In genomic region chr7:128244861-128245260, GRCh38 we compare ENCODE assay signal across 18 cellular contexts. TPM values are rescaled to one million over a fixed set of nuclear protein-coding genes. Genes with fewer than 3 reads are reported as not detected.
DNase-seq lines count a peak whose midpoint lies in the region; ATAC-seq and TF ChIP-seq lines count a peak whose summit lies in the region.
"Had no signal": no experiment of that assay in that cellular context is flagged by ENCODE, and none has a peak within 500 bp of the region (broad histone marks: within the 10 kb centered on the region; RNA-seq: fewer than 3 reads in every experiment).

No MANE protein-coding gene starts in this region.

- H3K4me3 Mint-ChIP-seq in activated naive CD8-positive, alpha-beta T cell: no peak overlapping the region
- no peak overlapping the region for H3K4me3 Mint-ChIP-seq in activated naive CD8-positive, alpha-beta T cell treated with anti-CD3 and anti-CD28 coated beads, Interleukin-2, amount 50 U/mL, for 24 hours
- H3K4me3 Mint-ChIP-seq in endothelial cell (ENCODE audit: unreplicated experiment): peak overlapping the region; percentile 27
- H3K4me3 Mint-ChIP-seq: B cell; CD4-positive, CD25-positive, alpha-beta regulatory T cell; CD8-positive, alpha-beta T cell; GM23338 had no signal

- no peaks in the 10 kb centered on the region for H3K4me1 Mint-ChIP-seq in activated naive CD8-positive, alpha-beta T cell (ENCODE audit: low read depth)
- H3K4me1 Mint-ChIP-seq in activated naive CD8-positive, alpha-beta T cell treated with anti-CD3 and anti-CD28 coated beads, Interleukin-2, amount 50 U/mL, for 24 hours: no peaks in the 10 kb centered on the region
- peaks cover 2% of the 10 kb centered on the region for H3K4me1 Mint-ChIP-seq in endothelial cell (ENCODE audit: unreplicated experiment)
- H3K4me1 Mint-ChIP-seq: B cell; CD4-positive, CD25-positive, alpha-beta regulatory T cell had no signal

- CTCF ChIA-PET in HEK293 (lab: Yijun Ruan, JAX): no interaction called here

- peak overlapping the region; percentile 56 for H3K27ac Mint-ChIP-seq in activated naive CD8-positive, alpha-beta T cell
- no peak overlapping the region for H3K27ac Mint-ChIP-seq in activated naive CD8-positive, alpha-beta T cell treated with anti-CD3 and anti-CD28 coated beads, Interleukin-2, amount 50 U/mL, for 24 hours
- H3K27ac Mint-ChIP-seq in endothelial cell (ENCODE audit: unreplicated experiment): no peak overlapping the region
- H3K27ac Mint-ChIP-seq: B cell; CD4-positive, CD25-positive, alpha-beta regulatory T cell; CD8-positive, alpha-beta T cell; GM23338 had no signal

- H3K9me3 ChIP-seq in HEK293 (ENCODE audit: control insufficient read depth, insufficient read depth, low read depth, low read length) (no peaks in the 10 kb centered on the region), subcutaneous abdominal adipose tissue (ENCODE audit: control insufficient read depth in 5 of 5, low read length in 5 of 5) (peaks cover 0 to 6% (median 6%) of the 10 kb centered on the region in 5 donors)
- H3K9me3 ChIP-seq: HAP-1 had no signal

- peaks cover 2% of the 10 kb centered on the region for H3K36me3 Mint-ChIP-seq in activated naive CD8-positive, alpha-beta T cell
- no peaks in the 10 kb centered on the region for H3K36me3 Mint-ChIP-seq in activated naive CD8-positive, alpha-beta T cell treated with anti-CD3 and anti-CD28 coated beads, Interleukin-2, amount 50 U/mL, for 24 hours (ENCODE audit: low read depth)
- H3K36me3 Mint-ChIP-seq in endothelial cell (ENCODE audit: low read depth, unreplicated experiment): peaks cover 4% of the 10 kb centered on the region
- H3K36me3 Mint-ChIP-seq: CD4-positive, CD25-positive, alpha-beta regulatory T cell; CD8-positive, alpha-beta T cell had no signal

- H3K4me1 ChIP-seq in HEK293 (ENCODE audit: control insufficient read depth, insufficient read depth, low read length): no peaks in the 10 kb centered on the region
- peaks cover 0 to 77% (median 62%) of the 10 kb centered on the region in 5 donors for H3K4me1 ChIP-seq in subcutaneous abdominal adipose tissue (ENCODE audit: control insufficient read depth in 5 of 5, insufficient read depth in 5 of 5, low read length in 5 of 5)
- H3K4me1 ChIP-seq: BLaER1, Caco-2, HAP-1 had no signal

- H3K27me3 ChIP-seq in subcutaneous abdominal adipose tissue (ENCODE audit: control insufficient read depth in 5 of 5, insufficient read depth in 4 of 5, low read length in 5 of 5): peaks cover 0 to 9% (median 3%) of the 10 kb centered on the region in 5 donors
- H3K27me3 ChIP-seq: BLaER1 had no signal

- ATAC-seq in activated naive CD8-positive, alpha-beta T cell treated with anti-CD3 and anti-CD28 coated beads, Interleukin-2, amount 50 U/mL, for 24 hours: no peak
- ATAC-seq: CD8-positive, alpha-beta T cell; GM23338 had no signal

- no peaks in the 10 kb centered on the region for H3K9me3 Mint-ChIP-seq in activated naive CD8-positive, alpha-beta T cell (ENCODE audit: low read depth)
- H3K9me3 Mint-ChIP-seq in activated naive CD8-positive, alpha-beta T cell treated with anti-CD3 and anti-CD28 coated beads, Interleukin-2, amount 50 U/mL, for 24 hours: no peaks in the 10 kb centered on the region
- H3K9me3 Mint-ChIP-seq in endothelial cell (ENCODE audit: unreplicated experiment): no peaks in the 10 kb centered on the region
- H3K9me3 Mint-ChIP-seq: CD8-positive, alpha-beta T cell had no signal

- no peak for DNase-seq in activated naive CD8-positive, alpha-beta T cell treated with anti-CD3 and anti-CD28 coated beads, Interleukin-2, amount 50 U/mL, for 24 hours
- DNase-seq in endothelial cell (ENCODE audit: low spot score): no peak
- no peak for DNase-seq in activated CD4-positive, alpha-beta T cell treated with anti-CD3 and anti-CD28 coated beads, Interleukin-2, amount 50 U/mL, for 48 hours
- no peak for DNase-seq in iPS-NIHi11 (ENCODE audit: low spot score)
- DNase-seq: Caco-2; CD4-positive, CD25-positive, alpha-beta regulatory T cell; CD8-positive, alpha-beta T cell; DMS153; DND-41 had no signal

- no peak overlapping the region for H3K27ac ChIP-seq in HEK293 (ENCODE audit: extremely low read depth, low read depth, low read length)
- peak overlapping the region; percentile 61 for H3K27ac ChIP-seq in subcutaneous abdominal adipose tissue (ENCODE audit: low read depth, low read length)
- H3K27ac ChIP-seq: 22Rv1, BLaER1, C4-2B had no signal

- H3K9ac ChIP-seq in subcutaneous abdominal adipose tissue (ENCODE audit: low read length in 5 of 5): peak overlapping the region in 1 of 5 donors; percentile 52
- H3K9ac ChIP-seq: BLaER1 had no signal

- peaks cover 15% of the 10 kb centered on the region for H3K27me3 Mint-ChIP-seq in activated naive CD8-positive, alpha-beta T cell
- H3K27me3 Mint-ChIP-seq in activated naive CD8-positive, alpha-beta T cell treated with anti-CD3 and anti-CD28 coated beads, Interleukin-2, amount 50 U/mL, for 24 hours: peaks cover 16% of the 10 kb centered on the region
- peaks cover 2% of the 10 kb centered on the region for H3K27me3 Mint-ChIP-seq in endothelial cell (ENCODE audit: unreplicated experiment)

- H3K4me3 ChIP-seq in HEK293 (ENCODE audit: low read depth, low read length) (no peak overlapping the region), subcutaneous abdominal adipose tissue (ENCODE audit: low read depth in 1 of 5, low read length in 5 of 5) (peak overlapping the region in 3 of 5 donors; percentile 52 to 69 (median 56))
- H3K4me3 ChIP-seq: BLaER1, GM23338, HAP-1 had no signal

- POLR2A ChIA-PET in HEK293 (lab: Yijun Ruan, JAX): no interaction called here

- H3K36me3 ChIP-seq in HEK293 (ENCODE audit: control insufficient read depth in 2 of 2, insufficient read depth in 1 of 2, low read length in 2 of 2) (no peaks in the 10 kb centered on the region), subcutaneous abdominal adipose tissue (ENCODE audit: control insufficient read depth in 5 of 5, insufficient read depth in 5 of 5, low read length in 5 of 5) (peaks cover 0 to 7% (median 0%) of the 10 kb centered on the region in 5 donors)
- H3K36me3 ChIP-seq: BLaER1, HAP-1 had no signal

- TF ChIP-seq CTCF in HEK293 (tag by site-specific recombination; IDR thresholded peaks at IDR 0.05) (no peak), endothelial cell (IDR thresholded peaks at IDR 0.05; ENCODE audit: unreplicated experiment) (no peak)

TF ChIP-seq in HEK293, 187 proteins besides CTCF, POLR2A, EP300 and RAD21:
- TF ChIP-seq ZNF138 (tag by site-specific recombination; IDR thresholded peaks at IDR 0.05; ENCODE audit: borderline replicate concordance) (no peak), ZNF311 (tag by site-specific recombination; IDR thresholded peaks at IDR 0.05; ENCODE audit: borderline replicate concordance) (no peak), RBAK (tag by site-specific recombination; IDR thresholded peaks at IDR 0.05) (no peak), ZNF426 (tag by site-specific recombination; IDR thresholded peaks at IDR 0.05) (no peak), PRDM10 (tag by site-specific recombination; IDR thresholded peaks at IDR 0.05) (peak; percentile 64)

RNA-seq across cellular contexts. Expression of gene LEP, which starts 3.8 kb away (rescaled TPM):
- not detected for total RNA-seq in endothelial cell (ENCODE audit: unreplicated experiment)
- total RNA-seq: B cell; Caco-2; CD4-positive, CD25-positive, alpha-beta regulatory T cell; CD8-positive, alpha-beta T cell; GM23338 had no signal
